In genomic region chr1:160642281-160642644, GRCh38 we compare ENCODE assay signal across 23 cellular contexts. TPM values are rescaled to one million over a fixed set of nuclear protein-coding genes. Genes with fewer than 3 reads are reported as not detected.
A peak's percentile ranks its signal among the peaks of the same experiment; 100 is the strongest.
DNase-seq lines count a peak whose midpoint lies in the region; ATAC-seq and TF ChIP-seq lines count a peak whose summit lies in the region.
"Had no signal": no experiment of that assay in that cellular context is flagged by ENCODE, and none has a peak within 500 bp of the region (broad histone marks: within the 10 kb centered on the region; RNA-seq: fewer than 3 reads in every experiment).

No MANE protein-coding gene starts in this region.

- H4K5ac ChIP-seq in mesendoderm (ENCODE audit: low read length), result peak overlapping the region; percentile 37

- no peak overlapping the region for H3K9ac ChIP-seq in mesendoderm (ENCODE audit: low read length)

- H3K4me3 ChIP-seq in GM08714 (ENCODE audit: low read length), result peak overlapping the region; percentile 15
- H3K4me3 ChIP-seq in mesendoderm (ENCODE audit: low read length), result no peak overlapping the region
- H3K4me3 ChIP-seq: A549, adrenal gland, mucosa of descending colon had no signal

- H2BK15ac ChIP-seq in mesendoderm (replicated peaks; ENCODE audit: low read depth), result peak overlapping the region; percentile 96

- no peaks in the 10 kb centered on the region for H3K79me2 ChIP-seq in mesendoderm (ENCODE audit: control insufficient read depth, insufficient read depth, low read length)

- intact Hi-C loops in activated CD8-positive, alpha-beta T cell treated with anti-CD3 and anti-CD28 coated beads for 36 hours (cut with micrococcal nuclease), result loop anchor here (5.0 kb wide), 2 partner anchors 65 to 180 kb away; no protein-coding TSS in a partner anchor

- H3K4ac ChIP-seq in mesendoderm (ENCODE audit: low read depth, low read length), result no peak overlapping the region

- H3K56ac ChIP-seq in mesendoderm (ENCODE audit: low read length), result no peak overlapping the region

- no peak for TF ChIP-seq CTCF in activated CD8-positive, alpha-beta T cell treated with anti-CD3 and anti-CD28 coated beads for 36 hours (IDR thresholded peaks at IDR 0.05)

- no peaks in the 10 kb centered on the region for H3K27me3 ChIP-seq in mesendoderm (ENCODE audit: insufficient read depth, low read length, poor library complexity)
- H3K27me3 ChIP-seq: adrenal gland, esophagus squamous epithelium had no signal

- H3K4me3 Mint-ChIP-seq in activated CD4-positive, alpha-beta T cell treated with anti-CD3 and anti-CD28 coated beads, Interleukin-2, amount 10 ng/mL, durations not matched to agents 7 days and 5 days, result peak overlapping the region; percentile 93
- H3K4me3 Mint-ChIP-seq in activated CD8-positive, alpha-beta T cell treated with anti-CD3 and anti-CD28 coated beads for 36 hours, result peak overlapping the region; percentile 97
- H3K4me3 Mint-ChIP-seq: type B pancreatic cell had no signal

- CTCF ChIA-PET in activated CD4-positive, alpha-beta T cell treated with anti-CD3 and anti-CD28 coated beads, Interleukin-2, amount 10 ng/mL, durations not matched to agents 7 days and 5 days (lab: Charles Lee), result interaction anchor here (1.9 kb wide), 1 partner anchor 23 kb away, joined by 5 read pairs; no protein-coding TSS in a partner anchor
- CTCF ChIA-PET in activated CD8-positive, alpha-beta T cell treated with anti-CD3 and anti-CD28 coated beads for 36 hours (lab: Charles Lee), result interaction anchor here (0.9 to 2.0 kb wide), 6 partner anchors 10 to 38 kb away, joined by 3 to 6 read pairs (median 4); no protein-coding TSS in a partner anchor
- CTCF ChIA-PET in HEK293T (lab: Yijun Ruan, JAX), result no interaction called here

- peak overlapping the region; percentile 93 for H3K27ac Mint-ChIP-seq in activated CD4-positive, alpha-beta T cell treated with anti-CD3 and anti-CD28 coated beads, Interleukin-2, amount 10 ng/mL, durations not matched to agents 7 days and 5 days
- H3K27ac Mint-ChIP-seq in activated CD8-positive, alpha-beta T cell treated with anti-CD3 and anti-CD28 coated beads for 36 hours, result peak overlapping the region; percentile 99
- H3K27ac Mint-ChIP-seq: type B pancreatic cell had no signal

- H3K23ac ChIP-seq in mesendoderm (ENCODE audit: low read length), result no peak overlapping the region

- no peak overlapping the region for H4K8ac ChIP-seq in mesendoderm (ENCODE audit: low read depth, low read length)

- H3K27ac ChIP-seq in mesendoderm (ENCODE audit: low read depth, low read length), result no peak overlapping the region
- H3K27ac ChIP-seq: A549, adrenal gland, HL-60, VCaP had no signal

- H3K4me2 ChIP-seq in mesendoderm (ENCODE audit: low read length), result no peak overlapping the region
- H3K4me2 ChIP-seq: A549 had no signal

- peak overlapping the region; percentile 40 for H2BK5ac ChIP-seq in mesendoderm (ENCODE audit: low read length)

- H3K18ac ChIP-seq in mesendoderm (ENCODE audit: low read length), result no peak overlapping the region

- no peak for ATAC-seq in activated CD8-positive, alpha-beta T cell treated with anti-CD3 and anti-CD28 coated beads for 36 hours
- no peak for ATAC-seq in GM21367 (IDR thresholded peaks at IDR 0.05; ENCODE audit: unreplicated experiment)
- ATAC-seq: A549, HCT116, left lobe of liver, mucosa of descending colon had no signal

- no peaks in the 10 kb centered on the region for H3K36me3 ChIP-seq in mesendoderm (ENCODE audit: control insufficient read depth, insufficient read depth, low read length)
- H3K36me3 ChIP-seq: adrenal gland, esophagus squamous epithelium had no signal

- no peak overlapping the region for H2BK120ac ChIP-seq in mesendoderm (ENCODE audit: low read depth, low read length)

- H2AK5ac ChIP-seq in mesendoderm (ENCODE audit: low read length), result peak overlapping the region; percentile 75

- peaks cover 80% of the 10 kb centered on the region for H3K36me3 Mint-ChIP-seq in activated CD4-positive, alpha-beta T cell treated with anti-CD3 and anti-CD28 coated beads, Interleukin-2, amount 10 ng/mL, durations not matched to agents 7 days and 5 days (ENCODE audit: low read depth)
- H3K36me3 Mint-ChIP-seq in activated CD8-positive, alpha-beta T cell treated with anti-CD3 and anti-CD28 coated beads for 36 hours (ENCODE audit: low read depth), result peaks cover 78% of the 10 kb centered on the region
- H3K36me3 Mint-ChIP-seq: type B pancreatic cell had no signal

- no peaks in the 10 kb centered on the region for H3K79me1 ChIP-seq in mesendoderm (ENCODE audit: low read length)

- no peaks in the 10 kb centered on the region for H3K9me3 Mint-ChIP-seq in activated CD4-positive, alpha-beta T cell treated with anti-CD3 and anti-CD28 coated beads, Interleukin-2, amount 10 ng/mL, durations not matched to agents 7 days and 5 days
- no peaks in the 10 kb centered on the region for H3K9me3 Mint-ChIP-seq in activated CD8-positive, alpha-beta T cell treated with anti-CD3 and anti-CD28 coated beads for 36 hours
- H3K9me3 Mint-ChIP-seq: type B pancreatic cell had no signal

- peaks cover 12% of the 10 kb centered on the region for H3K4me1 ChIP-seq in mesendoderm (ENCODE audit: control insufficient read depth, low read depth, low read length)
- H3K4me1 ChIP-seq: adrenal gland had no signal

- WGBS in mesendoderm (ENCODE audit: extremely low coverage, insufficient coverage, low lambda C conversion rate), result no CpG with 5 or more reads among the region's 2 CpGs

- DNase-seq in activated CD4-positive, alpha-beta T cell treated with anti-CD3 and anti-CD28 coated beads, Interleukin-2, amount 10 ng/mL, durations not matched to agents 7 days and 5 days, result no peak
- no peak for DNase-seq in activated CD4-positive, alpha-beta T cell treated with anti-CD3 and anti-CD28 coated beads, Interleukin-2, amount 50 U/mL, for 1 hour
- DNase-seq in activated CD8-positive, alpha-beta T cell treated with anti-CD3 and anti-CD28 coated beads for 36 hours, result no peak
- DNase-seq in mesendoderm (no peak), SW 1271 (lab: John Stamatoyannopoulos, UW) (no peak), HEK293T (ENCODE audit: extremely low spot score) (no peak)
- DNase-seq: adrenal gland; DMS79 treated with DMSO at 0.1 percent for 48 hours; esophagus squamous epithelium; mucosa of descending colon; NCI-H187 treated with DMSO at 0.1 percent for 48 hours; NCI-H446 treated with DMSO at 0.1 percent for 48 hours; occipital lobe; RPMI8226; stimulated activated naive CD4-positive, alpha-beta T cell treated with Interleukin-2 at 50 U/mL for 16 hours had no signal

- no peaks in the 10 kb centered on the region for H3K27me3 Mint-ChIP-seq in activated CD4-positive, alpha-beta T cell treated with anti-CD3 and anti-CD28 coated beads, Interleukin-2, amount 10 ng/mL, durations not matched to agents 7 days and 5 days
- no peaks in the 10 kb centered on the region for H3K27me3 Mint-ChIP-seq in activated CD8-positive, alpha-beta T cell treated with anti-CD3 and anti-CD28 coated beads for 36 hours

- H3K4me1 Mint-ChIP-seq in activated CD4-positive, alpha-beta T cell treated with anti-CD3 and anti-CD28 coated beads, Interleukin-2, amount 10 ng/mL, durations not matched to agents 7 days and 5 days, result peaks cover 76% of the 10 kb centered on the region
- H3K4me1 Mint-ChIP-seq in activated CD8-positive, alpha-beta T cell treated with anti-CD3 and anti-CD28 coated beads for 36 hours (ENCODE audit: low read depth), result peaks cover 56% of the 10 kb centered on the region

- POLR2A ChIA-PET in activated CD4-positive, alpha-beta T cell treated with anti-CD3 and anti-CD28 coated beads, Interleukin-2, amount 10 ng/mL, durations not matched to agents 7 days and 5 days (lab: Charles Lee), result no interaction called here
- POLR2A ChIA-PET in activated CD8-positive, alpha-beta T cell treated with anti-CD3 and anti-CD28 coated beads for 36 hours (lab: Charles Lee), result interaction anchor here (0.6 to 2.3 kb wide), 6 partner anchors 10 to 119 kb away, joined by 3 to 7 read pairs (median 4); partner anchors contain the start of gene SLAMF6
- POLR2A ChIA-PET in HEK293T (lab: Yijun Ruan, JAX), result no interaction called here

TF ChIP-seq in HEK293T, 16 proteins besides CTCF, POLR2A, EP300 and RAD21:
- no peak for TF ChIP-seq FOXA1 (IDR thresholded peaks at IDR 0.05)
- TF ChIP-seq SP1 (IDR thresholded peaks at IDR 0.05), result no peak
- no peak for TF ChIP-seq HDGF (IDR thresholded peaks at IDR 0.05; ENCODE audit: borderline replicate concordance)
- TF ChIP-seq BHLHE40 (IDR thresholded peaks at IDR 0.05; ENCODE audit: borderline replicate concordance), result no peak
- TF ChIP-seq PKNOX1 (IDR thresholded peaks at IDR 0.05), result no peak

RNA-seq across cellular contexts. Expression of gene SLAMF1, which starts 4.6 kb away (rescaled TPM):
- 10 to 100 TPM; 70.4 to 70.6 TPM for total RNA-seq in activated CD4-positive, alpha-beta T cell treated with anti-CD3 and anti-CD28 coated beads, Interleukin-2, amount 10 ng/mL, durations not matched to agents 7 days and 5 days
- 10 to 100 TPM; 65.9 to 67.8 TPM for total RNA-seq in activated CD8-positive, alpha-beta T cell treated with anti-CD3 and anti-CD28 coated beads for 36 hours
- 0.10 TPM for polyA plus RNA-seq in mesendoderm (2013, experiment 1 of 2)
- polyA plus RNA-seq in mesendoderm (2013, experiment 2 of 2), result 0.11 TPM
- total RNA-seq: occipital lobe had no signal
- polyA plus RNA-seq: A549 had no signal
